In the genomic region with DNA sequence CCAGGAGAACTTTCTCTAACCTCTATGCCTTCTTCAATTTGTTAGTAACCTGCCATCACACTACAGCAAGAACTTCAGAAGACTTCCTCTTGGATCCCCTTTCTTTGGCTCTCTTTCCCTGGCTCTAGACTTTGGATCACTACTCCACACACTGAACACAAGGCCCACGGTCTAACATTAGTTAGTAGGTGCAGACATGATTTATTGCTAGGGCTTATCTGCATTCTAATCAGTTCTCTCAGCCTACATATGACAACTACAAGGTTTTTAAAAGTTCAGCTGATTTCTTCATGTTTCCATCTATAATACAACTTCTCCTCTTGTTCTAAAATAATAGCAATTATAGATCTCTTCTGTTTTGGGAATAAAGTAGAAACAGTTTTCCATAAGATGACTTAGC, we compare ENCODE assay signal across 18 cellular contexts.
A peak's percentile ranks its signal among the peaks of the same experiment; 100 is the strongest.
DNase-seq lines count a peak whose midpoint lies in the region; ATAC-seq, FAIRE-seq and TF ChIP-seq lines count a peak whose summit lies in the region.
"Had no signal": no experiment of that assay in that cellular context is flagged by ENCODE, and none has a peak within 500 bp of the region (broad histone marks: within the 10 kb centered on the region; RNA-seq: fewer than 3 reads in every experiment).

No MANE protein-coding gene starts in this region.

- TF ChIP-seq POLR2A in K562 (conservative IDR thresholded peaks at IDR 0.05), result no peak
- no peak for TF ChIP-seq POLR2A in stomach (IDR thresholded peaks at IDR 0.05)

- no peak overlapping the region for H4K8ac ChIP-seq in mesendoderm (ENCODE audit: low read depth, low read length)

- H3K79me1 ChIP-seq in mesendoderm (ENCODE audit: low read length), result no peaks in the 10 kb centered on the region

- H3K9me1 ChIP-seq in K562 (ENCODE audit: control insufficient read depth, insufficient read depth, low read length), result no peaks in the 10 kb centered on the region

- H3K27me3 ChIP-seq in K562 (ENCODE audit: control insufficient read depth in 2 of 2, insufficient read depth in 2 of 2, low read length in 2 of 2) (no peaks in the 10 kb centered on the region), mesendoderm (ENCODE audit: insufficient read depth, low read length, poor library complexity) (no peaks in the 10 kb centered on the region), stomach (no peaks in the 10 kb centered on the region)
- H3K27me3 ChIP-seq: BLaER1 treated with 17β-estradiol and CSF1 and Interleukin-3, amounts not matched to agents 10 nM and 100 nM had no signal

- 0% methylated on average over 1 of the region's 1 CpG for WGBS in K562 (ENCODE audit: insufficient coverage, low coverage, missing lambda C conversion rate)
- WGBS in mesendoderm (ENCODE audit: extremely low coverage, insufficient coverage, low lambda C conversion rate), result no CpG with 5 or more reads among the region's 1 CpG
- WGBS in stomach, 5 donors, result 19 to 40% (median 31%) methylated on average over 1 of the region's 1 CpG

- intact Hi-C loops in K562 (cut with micrococcal nuclease), result no loop called here
- intact Hi-C loops in stomach (cut with DNase I; ENCODE audit: low total_unique reads), result no loop called here

- FAIRE-seq in K562 (lab: Jason Lieb, UNC), result no peak
- FAIRE-seq: D721Med, G401.6 had no signal

- no peak overlapping the region for H4K5ac ChIP-seq in mesendoderm (ENCODE audit: low read length)

- H2AK5ac ChIP-seq in mesendoderm (ENCODE audit: low read length), result no peak overlapping the region

- TF ChIP-seq RAD21 in K562 (CRISPR knock-in tag; conservative IDR thresholded peaks at IDR 0.05 in 1 of 2, IDR thresholded peaks at IDR 0.05 in 1 of 2), result no peak

- H2BK15ac ChIP-seq in mesendoderm (replicated peaks; ENCODE audit: low read depth), result peak overlapping the region; percentile 88

- ATAC-seq in K562, result no peak
- ATAC-seq: CD8-positive, alpha-beta T cell; T-cell had no signal

- H3K18ac ChIP-seq in mesendoderm (ENCODE audit: low read length), result peak overlapping the region; percentile 31

- H3K27ac ChIP-seq in K562 (ENCODE audit: extremely low read depth, low read depth, low read length) (no peak overlapping the region), mesendoderm (ENCODE audit: low read depth, low read length) (no peak overlapping the region), stomach (no peak overlapping the region)
- H3K27ac ChIP-seq: BLaER1 treated with 17β-estradiol and CSF1 and Interleukin-3, amounts not matched to agents 10 nM and 100 nM; SK-N-MC had no signal

- TF ChIP-seq CTCF in K562 (IDR thresholded peaks at IDR 0.05 in 2 of 3, conservative IDR thresholded peaks at IDR 0.05 in 1 of 3; ENCODE audit: insufficient read depth in 2 of 3, low read depth in 1 of 3, low read length in 3 of 3) (no peak), stomach (IDR thresholded peaks at IDR 0.05) (no peak)

- H3K79me2 ChIP-seq in K562 (ENCODE audit: control insufficient read depth, insufficient read depth, low read length), result no peaks in the 10 kb centered on the region
- H3K79me2 ChIP-seq in mesendoderm (ENCODE audit: control insufficient read depth, insufficient read depth, low read length), result no peaks in the 10 kb centered on the region

- no TSS peak for BruUV-seq in K562 (replicated peaks; lab: Mats Ljungman, UMichigan)

- H3K36me3 ChIP-seq in K562 (ENCODE audit: control insufficient read depth, insufficient read depth, low read length) (no peaks in the 10 kb centered on the region), mesendoderm (ENCODE audit: control insufficient read depth, insufficient read depth, low read length) (no peaks in the 10 kb centered on the region), stomach (no peaks in the 10 kb centered on the region)
- H3K36me3 ChIP-seq: BLaER1 treated with 17β-estradiol and CSF1 and Interleukin-3, amounts not matched to agents 10 nM and 100 nM had no signal

- in situ Hi-C loops in K562 (cut with MboI), result no loop called here

- POLR2A ChIA-PET in HEK293T (lab: Yijun Ruan, JAX) (no interaction called here), K562 (lab: Yijun Ruan, JAX) (no interaction called here)

- no peak overlapping the region for H3K4ac ChIP-seq in mesendoderm (ENCODE audit: low read depth, low read length)

- H3K9me3 ChIP-seq in K562 (replicated peaks; ENCODE audit: control insufficient read depth, insufficient read depth, low read depth, low read length) (no peaks in the 10 kb centered on the region), stomach (peaks cover 0 to 9% (median 2%) of the 10 kb centered on the region in 4 donors)

- CTCF ChIA-PET in HEK293T (lab: Yijun Ruan, JAX) (no interaction called here), K562 (lab: Yijun Ruan, JAX; ENCODE audit: low intra/inter-chr PET ratio) (no interaction called here)

- H4K20me1 ChIP-seq in K562 (replicated peaks; ENCODE audit: control insufficient read depth, insufficient read depth, low read length), result no peaks in the 10 kb centered on the region
- H4K20me1 ChIP-seq: BLaER1 treated with 17β-estradiol and CSF1 and Interleukin-3, amounts not matched to agents 10 nM and 100 nM had no signal

- H3K23ac ChIP-seq in mesendoderm (ENCODE audit: low read length), result no peak overlapping the region

- H3K9ac ChIP-seq in K562 (ENCODE audit: insufficient read depth in 1 of 2, low read depth in 2 of 2, low read length in 2 of 2) (no peak overlapping the region), mesendoderm (ENCODE audit: low read length) (no peak overlapping the region)
- H3K9ac ChIP-seq: BLaER1 treated with 17β-estradiol and CSF1 and Interleukin-3, amounts not matched to agents 10 nM and 100 nM had no signal

- H3K4me2 ChIP-seq in K562 (ENCODE audit: insufficient read depth, low read length), result no peak overlapping the region
- H3K4me2 ChIP-seq in mesendoderm (ENCODE audit: low read length), result no peak overlapping the region
- H3K4me2 ChIP-seq: BLaER1 treated with 17β-estradiol and CSF1 and Interleukin-3, amounts not matched to agents 10 nM and 100 nM had no signal

- no peaks in the 10 kb centered on the region for H3K4me1 ChIP-seq in K562 (replicated peaks in 1 of 2; ENCODE audit: control insufficient read depth in 2 of 2, insufficient read depth in 2 of 2, low read length in 2 of 2)
- no peaks in the 10 kb centered on the region for H3K4me1 ChIP-seq in mesendoderm (ENCODE audit: control insufficient read depth, low read depth, low read length)
- no peaks in the 10 kb centered on the region for H3K4me1 ChIP-seq in stomach
- H3K4me1 ChIP-seq: BLaER1 treated with 17β-estradiol and CSF1 and Interleukin-3, amounts not matched to agents 10 nM and 100 nM had no signal

- DNase-seq in EH (ENCODE audit: low read depth) (peak; percentile 43), HEK293T (ENCODE audit: extremely low spot score) (no peak), K562 (ENCODE audit: extremely low read depth in 1 of 4, low spot score in 3 of 4) (no peak), mesendoderm (no peak), DMS153 treated with DMSO at 0.1 percent for 48 hours (lab: John Stamatoyannopoulos, UW; ENCODE audit: unreplicated experiment) (no peak), stomach (no peak), NCI-H2107 (lab: John Stamatoyannopoulos, UW) (no peak)
- DNase-seq: CD8-positive, alpha-beta T cell; DMS79; NCI-H1105; NCI-H2081; NCI-H748 treated with DMSO at 0.1 percent for 48 hours; SHP77; T-cell had no signal

- no peak overlapping the region for H3K4me3 ChIP-seq in K562
- H3K4me3 ChIP-seq in mesendoderm (ENCODE audit: low read length), result no peak overlapping the region
- no peak overlapping the region for H3K4me3 ChIP-seq in stomach
- H3K4me3 ChIP-seq: BLaER1 treated with 17β-estradiol and CSF1 and Interleukin-3, amounts not matched to agents 10 nM and 100 nM; SK-N-MC had no signal

- no peak overlapping the region for H2BK5ac ChIP-seq in mesendoderm (ENCODE audit: low read length)

- H2AFZ ChIP-seq in K562 (ENCODE audit: low read depth, low read length), result no peak overlapping the region

- TF ChIP-seq EP300 in K562 (IDR thresholded peaks at IDR 0.05; ENCODE audit: low read length), result no peak
- no peak for TF ChIP-seq EP300 in stomach (IDR thresholded peaks at IDR 0.05)

- H3K56ac ChIP-seq in mesendoderm (ENCODE audit: low read length), result no peak overlapping the region

- H2BK120ac ChIP-seq in mesendoderm (ENCODE audit: low read depth, low read length), result no peak overlapping the region

TF ChIP-seq in HEK293T, 16 proteins besides CTCF, POLR2A, EP300 and RAD21:
- no peak for TF ChIP-seq FOXK2 (IDR thresholded peaks at IDR 0.05)
- no peak for TF ChIP-seq ARNT (IDR thresholded peaks at IDR 0.05)
- TF ChIP-seq, protein P1, sequence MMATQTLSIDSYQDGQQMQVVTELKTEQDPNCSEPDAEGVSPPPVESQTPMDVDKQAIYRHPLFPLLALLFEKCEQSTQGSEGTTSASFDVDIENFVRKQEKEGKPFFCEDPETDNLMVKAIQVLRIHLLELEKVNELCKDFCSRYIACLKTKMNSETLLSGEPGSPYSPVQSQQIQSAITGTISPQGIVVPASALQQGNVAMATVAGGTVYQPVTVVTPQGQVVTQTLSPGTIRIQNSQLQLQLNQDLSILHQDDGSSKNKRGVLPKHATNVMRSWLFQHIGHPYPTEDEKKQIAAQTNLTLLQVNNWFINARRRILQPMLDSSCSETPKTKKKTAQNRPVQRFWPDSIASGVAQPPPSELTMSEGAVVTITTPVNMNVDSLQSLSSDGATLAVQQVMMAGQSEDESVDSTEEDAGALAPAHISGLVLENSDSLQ (IDR thresholded peaks at IDR 0.05), result peak; percentile 67

TF ChIP-seq in K562, 482 proteins besides CTCF, POLR2A, EP300 and RAD21:
- TF ChIP-seq, protein P2, sequence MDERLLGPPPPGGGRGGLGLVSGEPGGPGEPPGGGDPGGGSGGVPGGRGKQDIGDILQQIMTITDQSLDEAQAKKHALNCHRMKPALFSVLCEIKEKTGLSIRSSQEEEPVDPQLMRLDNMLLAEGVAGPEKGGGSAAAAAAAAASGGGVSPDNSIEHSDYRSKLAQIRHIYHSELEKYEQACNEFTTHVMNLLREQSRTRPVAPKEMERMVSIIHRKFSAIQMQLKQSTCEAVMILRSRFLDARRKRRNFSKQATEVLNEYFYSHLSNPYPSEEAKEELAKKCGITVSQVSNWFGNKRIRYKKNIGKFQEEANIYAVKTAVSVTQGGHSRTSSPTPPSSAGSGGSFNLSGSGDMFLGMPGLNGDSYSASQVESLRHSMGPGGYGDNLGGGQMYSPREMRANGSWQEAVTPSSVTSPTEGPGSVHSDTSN (CRISPR knock-in tag; IDR thresholded peaks at IDR 0.05; ENCODE audit: low read depth), result no peak
- TF ChIP-seq, protein P2 (tag; conservative IDR thresholded peaks at IDR 0.05; ENCODE audit: low read depth), result 0 out of 2 replicates have a peak, but pooled peaks have one; percentile 21
- TF ChIP-seq MEIS2 (IDR thresholded peaks at IDR 0.05; ENCODE audit: partially characterized antibody), result peak; percentile 56
- no peak for TF ChIP-seq ZBTB1 (CRISPR knock-in tag; IDR thresholded peaks at IDR 0.05; ENCODE audit: borderline replicate concordance, low read depth)
